Comparison of ENCODE assay signal across 16 cellular contexts in the genomic region with DNA sequence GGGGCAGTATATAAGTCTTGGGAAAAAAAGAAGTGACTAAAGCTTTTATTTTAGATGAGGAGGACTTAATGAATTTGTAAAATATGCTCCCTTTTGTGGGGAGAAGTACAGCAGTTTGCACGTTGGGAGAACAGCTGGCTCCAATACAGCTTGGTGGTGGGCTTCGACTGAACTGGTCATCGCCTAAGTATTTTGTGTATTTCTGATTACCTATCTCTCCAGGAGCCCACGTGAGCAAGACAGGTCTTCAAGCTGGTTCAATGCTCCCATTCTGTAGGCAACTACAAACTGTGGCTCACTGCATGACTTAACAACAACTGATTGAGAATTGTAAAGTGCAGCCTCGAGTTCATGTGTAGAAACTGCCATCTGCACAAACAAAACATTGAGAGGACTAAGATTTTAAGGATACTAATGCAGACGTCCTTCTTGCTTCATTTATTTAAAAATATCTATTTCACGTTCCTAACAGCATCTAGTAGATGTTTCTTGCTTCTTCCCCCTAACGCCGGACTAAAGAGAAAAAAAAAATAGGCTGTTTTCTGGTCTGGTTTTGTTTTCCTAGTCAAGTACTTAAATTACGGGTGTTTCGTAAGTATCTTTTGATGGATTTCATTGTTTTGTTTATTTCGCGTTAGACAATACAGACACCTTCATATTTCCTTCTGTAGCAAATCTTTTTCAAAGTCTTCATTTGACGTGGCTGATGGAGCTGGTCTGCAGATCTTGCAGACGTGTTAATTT. TPM values are rescaled to one million over a fixed set of nuclear protein-coding genes. Genes with fewer than 3 reads are reported as not detected.
DNase-seq lines count a peak whose midpoint lies in the region; ATAC-seq, FAIRE-seq and TF ChIP-seq lines count a peak whose summit lies in the region.
"Had no signal": no experiment of that assay in that cellular context is flagged by ENCODE, and none has a peak within 500 bp of the region (broad histone marks: within the 10 kb centered on the region; RNA-seq: fewer than 3 reads in every experiment).

No MANE protein-coding gene starts in this region.

- H3K4me3 Mint-ChIP-seq in CD4-positive, alpha-beta memory T cell, result peak overlapping the region in 5 of 8 donors; percentile 4 to 79 (median 58)
- H3K4me3 Mint-ChIP-seq in IgD-negative memory B cell, result peak overlapping the region; percentile 56 to 89 (median 71)
- H3K4me3 Mint-ChIP-seq: activated CD4-positive, alpha-beta T cell treated with anti-CD3 and anti-CD28 coated beads for 36 hours had no signal

- no peak overlapping the region for H3K9ac ChIP-seq in fibroblast of lung (ENCODE audit: insufficient read depth, low read length)

- H3K4me3 ChIP-seq in CD4-positive, alpha-beta memory T cell (ENCODE audit: low read length in 2 of 2), result no peak overlapping the region
- peak overlapping the region in 2 of 4 experiments; percentile 51 to 72 for H3K4me3 ChIP-seq in fibroblast of lung (replicated peaks in 1 of 4; ENCODE audit: control extremely low read depth in 1 of 4, insufficient read depth in 1 of 4, low read depth in 3 of 4, low read length in 4 of 4)

- no peak for ATAC-seq in HG03521 (IDR thresholded peaks at IDR 0.05; ENCODE audit: unreplicated experiment)
- ATAC-seq: activated CD4-positive, alpha-beta T cell treated with anti-CD3 and anti-CD28 coated beads for 36 hours had no signal

- H3K4me1 Mint-ChIP-seq in CD4-positive, alpha-beta memory T cell, result peaks cover 8 to 29% (median 12%) of the 10 kb centered on the region in 4 donors
- H3K4me1 Mint-ChIP-seq in IgD-negative memory B cell, result peaks cover 13 to 16% (median 15%) of the 10 kb centered on the region in 3 donors

- DNase-seq in CD4-positive, alpha-beta memory T cell, result no peak
- DNase-seq in fibroblast of lung (ENCODE audit: low read depth in 2 of 2), result peak; percentile 32 to 51
- DNase-seq in pons (ENCODE audit: low spot score), result peak; percentile 19
- no peak for DNase-seq in Kasumi-1 (lab: John Stamatoyannopoulos, UW)
- DNase-seq in H54 (ENCODE audit: insufficient read length, low spot score), result no peak
- no peak for DNase-seq in NCI-H524 (lab: John Stamatoyannopoulos, UW)
- DNase-seq: activated gamma-delta T cell; Caco-2; cerebellar nuclear complex; NCI-H1105 treated with DMSO at 0.1 percent for 48 hours; NCI-H526 treated with DMSO at 0.1 percent for 48 hours; stimulated activated CD4-positive, alpha-beta T cell treated with anti-CD3 and anti-CD28 coated beads, Interleukin-1b, Interleukin-23, amount 100 ng/mL, for 48 hours; stimulated activated naive CD4-positive, alpha-beta T cell treated with Interleukin-2 at 50 U/mL for 16 hours had no signal

- H3K27me3 Mint-ChIP-seq in CD4-positive, alpha-beta memory T cell, result peaks cover 35 to 54% of the 10 kb centered on the region in 2 donors
- peaks cover 45% of the 10 kb centered on the region for H3K27me3 Mint-ChIP-seq in IgD-negative memory B cell

- peak overlapping the region; percentile 77 for H3K4me2 ChIP-seq in fibroblast of lung (ENCODE audit: extremely low read depth, insufficient read depth, low read length)

- H3K9me3 Mint-ChIP-seq in CD4-positive, alpha-beta memory T cell, result peaks cover 0 to 5% (median 0%) of the 10 kb centered on the region in 8 donors
- no peaks in the 10 kb centered on the region for H3K9me3 Mint-ChIP-seq in IgD-negative memory B cell

- intact Hi-C loops in CD4-positive, alpha-beta memory T cell (cut with micrococcal nuclease), result no loop called here

- H3K79me2 ChIP-seq in fibroblast of lung (ENCODE audit: control insufficient read depth, insufficient read depth, low read length), result peaks cover 35% of the 10 kb centered on the region

- H3K4me1 ChIP-seq in CD4-positive, alpha-beta memory T cell (ENCODE audit: insufficient read depth, low read length), result peaks cover 9% of the 10 kb centered on the region
- peaks cover 2% of the 10 kb centered on the region for H3K4me1 ChIP-seq in fibroblast of lung (ENCODE audit: control insufficient read depth, extremely low read depth, insufficient read depth, low read length)
- H3K4me1 ChIP-seq: Caco-2 had no signal

- no peaks in the 10 kb centered on the region for H4K20me1 ChIP-seq in fibroblast of lung (ENCODE audit: control insufficient read depth, extremely low read depth, insufficient read depth, low read length)

- CTCF ChIA-PET in CD4-positive, alpha-beta memory T cell (lab: Charles Lee; ENCODE audit: partially characterized antibody), result no interaction called here

- no peaks in the 10 kb centered on the region for H3K9me3 ChIP-seq in CD4-positive, alpha-beta memory T cell (ENCODE audit: control insufficient read depth in 1 of 2, low read length in 2 of 2)
- H3K9me3 ChIP-seq in fibroblast of lung (ENCODE audit: control insufficient read depth, insufficient read depth, low read depth, low read length), result no peaks in the 10 kb centered on the region
- H3K9me3 ChIP-seq: Caco-2 had no signal

- TF ChIP-seq POLR2A in H54 (IDR thresholded peaks at IDR 0.05; ENCODE audit: low read depth, low read length), result no peak

- no peaks in the 10 kb centered on the region for H3K36me3 ChIP-seq in CD4-positive, alpha-beta memory T cell (ENCODE audit: insufficient read depth, low read length)
- peaks cover 2% of the 10 kb centered on the region for H3K36me3 ChIP-seq in fibroblast of lung (ENCODE audit: control insufficient read depth, insufficient read depth, low read length)

- POLR2A ChIA-PET in CD4-positive, alpha-beta memory T cell (lab: Charles Lee; ENCODE audit: partially characterized antibody), result no interaction called here

- no peak overlapping the region for H2AFZ ChIP-seq in fibroblast of lung (ENCODE audit: low read length)

- no peak overlapping the region for H3K27ac ChIP-seq in CD4-positive, alpha-beta memory T cell (ENCODE audit: low read depth, low read length)
- H3K27ac ChIP-seq in fibroblast of lung (ENCODE audit: insufficient read depth, low read length), result no peak overlapping the region

- H3K27me3 ChIP-seq in CD4-positive, alpha-beta memory T cell (ENCODE audit: insufficient read depth, low read length), result peaks cover 6% of the 10 kb centered on the region
- peaks cover 20% of the 10 kb centered on the region for H3K27me3 ChIP-seq in fibroblast of lung (ENCODE audit: control insufficient read depth, insufficient read depth, low read length)

- H3K36me3 Mint-ChIP-seq in CD4-positive, alpha-beta memory T cell, result no peaks in the 10 kb centered on the region
- no peaks in the 10 kb centered on the region for H3K36me3 Mint-ChIP-seq in IgD-negative memory B cell

- no peak for FAIRE-seq in H54 (lab: Jason Lieb, UNC)

- no peak overlapping the region for H3K27ac Mint-ChIP-seq in CD4-positive, alpha-beta memory T cell
- H3K27ac Mint-ChIP-seq in IgD-negative memory B cell, result peak overlapping the region in 2 of 3 donors; percentile 4 to 48
- H3K27ac Mint-ChIP-seq: activated CD4-positive, alpha-beta T cell treated with anti-CD3 and anti-CD28 coated beads for 36 hours had no signal

- no peak for TF ChIP-seq CTCF in fibroblast of lung (conservative IDR thresholded peaks at IDR 0.05 in 1 of 2, IDR thresholded peaks at IDR 0.05 in 1 of 2; ENCODE audit: low read depth in 1 of 2, low read length in 2 of 2)

RNA-seq across cellular contexts. Expression of a gene that starts 1.4 kb away (rescaled TPM):
- total RNA-seq in CD4-positive, alpha-beta memory T cell, result not detected
- not detected for polyA plus RNA-seq in CD4-positive, alpha-beta memory T cell
- polyA plus RNA-seq in IgD-negative memory B cell (not detected), fibroblast of lung (489 and 1,863 TPM in 2 replicates)
- 113 and 364 TPM in 2 replicates for total RNA-seq in fibroblast of lung
- polyA plus RNA-seq in fibroblast of lung (2012), result 296 and 1,126 TPM in 2 replicates
- polyA minus RNA-seq in fibroblast of lung (ENCODE audit: low replicate concordance), result 518 and 1,500 TPM in 2 replicates
- total RNA-seq: activated CD4-positive, alpha-beta T cell treated with anti-CD3 and anti-CD28 coated beads for 36 hours had no signal

Comparison
In these comparisons a context has a peak if more than half of its experiments do, and no peak if none do; other contexts are left out.
1. DNase-seq: peak in fibroblast of lung (2 of 2) and pons (single experiment); none in CD4-positive, alpha-beta memory T cell (0 of 5), Kasumi-1 (0 of 2), H54 (single experiment) and NCI-H524 (0 of 2).
2. H3K27ac Mint-ChIP-seq: peak in IgD-negative memory B cell (2 of 3); none in CD4-positive, alpha-beta memory T cell (0 of 7).
3. RNA of a gene that starts 1.4 kb away (polyA plus RNA-seq): 296 to 1,863 TPM in fibroblast of lung; not detected in CD4-positive, alpha-beta memory T cell and not detected in IgD-negative memory B cell (single experiment); every median in the first group is over 100 times any median in the second.